ENCODE assay signal across 7 cellular contexts in genomic region chr15:66889298-66889697, GRCh38.
DNase-seq lines count a peak whose midpoint lies in the region; ATAC-seq, FAIRE-seq and TF ChIP-seq lines count a peak whose summit lies in the region.
"Not testable (repeated sequence)": the region's sequence is repeated elsewhere in the genome, so short reads cannot be mapped to it uniquely, and the experiment has no call there.

No MANE protein-coding gene starts in this region.

- DNase-seq in Caki2 (ENCODE audit: low read depth) (peak; percentile 16), OCI-LY7 (ENCODE audit: low spot score) (peak; percentile 5), OCI-M1 (lab: John Stamatoyannopoulos, UW) (peak; percentile 10)
- not testable (repeated sequence) for DNase-seq in HCT116 (ENCODE audit: low read depth, low spot score); Panc1 (ENCODE audit: low read depth, low spot score); K562 (ENCODE audit: extremely low read depth in 1 of 4, low spot score in 3 of 4)

- not testable (repeated sequence) for H3K27me3 ChIP-seq in HCT116 (ENCODE audit: insufficient read depth, low read length); Panc1 (ENCODE audit: control insufficient read depth, insufficient read depth, low read length)
- H3K27me3 ChIP-seq in K562 (ENCODE audit: control insufficient read depth in 2 of 2, insufficient read depth in 2 of 2, low read length in 2 of 2) = peaks cover 1 to 10% of the 10 kb centered on the region in 2 experiments; a peak in 2 of 5 replicates

- not testable (repeated sequence) for TF ChIP-seq RAD21 in HCT116 (IDR thresholded peaks at IDR 0.05; ENCODE audit: low read depth); K562 (CRISPR knock-in tag; conservative IDR thresholded peaks at IDR 0.05 in 1 of 2, IDR thresholded peaks at IDR 0.05 in 1 of 2)

- TF ChIP-seq EP300 in K562 (IDR thresholded peaks at IDR 0.05; ENCODE audit: low read length) = not testable (repeated sequence)

- not testable (repeated sequence) for H3K4me2 ChIP-seq in HCT116 (ENCODE audit: low read length); OCI-LY7 (ENCODE audit: low read length); K562 (ENCODE audit: insufficient read depth, low read length)

- CTCF ChIA-PET in HCT116 (lab: Charles Lee); OCI-LY7 (lab: Charles Lee; ENCODE audit: unreplicated experiment); Panc1 (lab: Charles Lee); K562 (lab: Yijun Ruan, JAX; ENCODE audit: low intra/inter-chr PET ratio): not testable (repeated sequence)
- CTCF ChIA-PET in HEK293 (lab: Yijun Ruan, JAX) = interaction anchor here (0.6 to 5.5 kb wide), 3 partner anchors 10 to 26 kb away, joined by 3 to 39 read pairs (median 4); no protein-coding TSS in a partner anchor

- H3K79me2 ChIP-seq in HCT116 (ENCODE audit: insufficient read depth, low read length); OCI-LY7 (ENCODE audit: insufficient read depth, low read depth, low read length); K562 (ENCODE audit: control insufficient read depth, insufficient read depth, low read length): not testable (repeated sequence)

- H3K9me2 ChIP-seq in HCT116 (ENCODE audit: insufficient read depth); OCI-LY7 (ENCODE audit: insufficient read depth, low read length): not testable (repeated sequence)

- in situ Hi-C loops in Caki2 (cut with HindIII; ENCODE audit: low pct_unique_long_range_greater_than_20kb, low sequenced_read_pairs); Panc1 (cut with HindIII; ENCODE audit: low pct_unique_long_range_greater_than_20kb, low sequenced_read_pairs); K562 (cut with MboI): not testable (repeated sequence)

- intact Hi-C loops in HCT116 (cut with micrococcal nuclease); OCI-LY7 (cut with micrococcal nuclease; ENCODE audit: unreplicated experiment); Panc1 (cut with micrococcal nuclease; ENCODE audit: unreplicated experiment); K562 (cut with micrococcal nuclease): not testable (repeated sequence)

- H2AFZ ChIP-seq in HCT116 (ENCODE audit: low read depth, low read length, poor library complexity, severe bottlenecking) = peak overlapping the region; percentile 41
- not testable (repeated sequence) for H2AFZ ChIP-seq in OCI-LY7 (ENCODE audit: low read length); K562 (ENCODE audit: low read depth, low read length)

- FAIRE-seq in K562 (lab: Jason Lieb, UNC) = not testable (repeated sequence)

- RAD21 ChIA-PET in HCT116 (lab: Charles Lee; ENCODE audit: low non-redundant PET in 1 of 2, low total read pairs in 2 of 2, uncharacterized antibody in 2 of 2, unreplicated experiment in 2 of 2) = not testable (repeated sequence)

- H3K9ac ChIP-seq in HCT116 (ENCODE audit: low read length); K562 (ENCODE audit: insufficient read depth in 1 of 2, low read depth in 2 of 2, low read length in 2 of 2): not testable (repeated sequence)

- not testable (repeated sequence) for H3K4me3 ChIP-seq in HCT116 (replicated peaks in 1 of 2; ENCODE audit: low read depth in 1 of 2, low read length in 2 of 2); HEK293 (ENCODE audit: low read depth, low read length); OCI-LY7 (ENCODE audit: low read depth, low read length, poor library complexity, severe bottlenecking); Panc1 (ENCODE audit: low read depth in 2 of 2, low read length in 2 of 2); K562

- H3K36me3 ChIP-seq in HCT116 (ENCODE audit: control insufficient read depth in 1 of 2, insufficient read depth in 2 of 2, low read length in 2 of 2); HEK293 (ENCODE audit: control insufficient read depth in 2 of 2, insufficient read depth in 1 of 2, low read length in 2 of 2); OCI-LY7 (ENCODE audit: insufficient read depth, low read length); Panc1 (ENCODE audit: control insufficient read depth, insufficient read depth, low read length); K562 (ENCODE audit: control insufficient read depth, insufficient read depth, low read length): not testable (repeated sequence)

- H4K20me1 ChIP-seq in HCT116 (ENCODE audit: insufficient read depth); OCI-LY7 (ENCODE audit: insufficient read depth, low read length); K562 (replicated peaks; ENCODE audit: control insufficient read depth, insufficient read depth, low read length): not testable (repeated sequence)

- peaks cover 4 to 38% of the 10 kb centered on the region in 2 experiments for H3K4me1 ChIP-seq in HCT116 (ENCODE audit: control insufficient read depth in 1 of 2, insufficient read depth in 2 of 2, low read length in 2 of 2)
- H3K4me1 ChIP-seq in HEK293 (ENCODE audit: control insufficient read depth, insufficient read depth, low read length) = peaks cover 16% of the 10 kb centered on the region
- H3K4me1 ChIP-seq in OCI-LY7 (ENCODE audit: insufficient read depth, low read length, poor library complexity, severe bottlenecking) = not testable (repeated sequence)
- H3K4me1 ChIP-seq in Panc1 (ENCODE audit: control insufficient read depth, insufficient read depth, low read length) = peaks cover 24% of the 10 kb centered on the region
- H3K4me1 ChIP-seq in K562 (replicated peaks in 1 of 2; ENCODE audit: control insufficient read depth in 2 of 2, insufficient read depth in 2 of 2, low read length in 2 of 2) = peaks cover 0 to 22% of the 10 kb centered on the region in 2 experiments; a peak in 3 of 5 replicates

- H3K9me3 ChIP-seq in HCT116 (ENCODE audit: control insufficient read depth in 1 of 2, insufficient read depth in 1 of 2, low read depth in 1 of 2, low read length in 2 of 2); HEK293 (ENCODE audit: control insufficient read depth, insufficient read depth, low read depth, low read length); K562 (replicated peaks; ENCODE audit: control insufficient read depth, insufficient read depth, low read depth, low read length): not testable (repeated sequence)
- H3K9me3 ChIP-seq in OCI-LY7 (ENCODE audit: low read length) (peaks cover 14% of the 10 kb centered on the region), Panc1 (ENCODE audit: control insufficient read depth, insufficient read depth, low read depth, low read length) (peaks cover 21% of the 10 kb centered on the region; the same call in 1 of the 2 replicates)

- not testable (repeated sequence) for ATAC-seq in HCT116, Panc1, K562

- not testable (repeated sequence) for H3K27ac ChIP-seq in HCT116 (ENCODE audit: low read depth, low read length); HEK293 (ENCODE audit: extremely low read depth, low read depth, low read length); OCI-LY7 (ENCODE audit: low read depth, low read length, poor library complexity, severe bottlenecking); K562 (ENCODE audit: extremely low read depth, low read depth, low read length)
- peak overlapping the region; percentile 98; the same call in 1 of the 2 replicates for H3K27ac ChIP-seq in Panc1 (ENCODE audit: low read length)

- POLR2A ChIA-PET in HCT116 (lab: Charles Lee); HEK293 (lab: Yijun Ruan, JAX); OCI-LY7 (lab: Charles Lee); Panc1 (lab: Charles Lee); K562 (lab: Yijun Ruan, JAX): not testable (repeated sequence)

- not testable (repeated sequence) for TF ChIP-seq CTCF in HCT116 (IDR thresholded peaks at IDR 0.05 in 2 of 3, conservative IDR thresholded peaks at IDR 0.05 in 1 of 3; ENCODE audit: borderline replicate concordance in 1 of 3, insufficient read depth in 1 of 3, low read depth in 2 of 3, low read length in 2 of 3); HEK293 (tag by site-specific recombination; IDR thresholded peaks at IDR 0.05); OCI-LY7 (conservative IDR thresholded peaks at IDR 0.05; ENCODE audit: low read length); Panc1 (IDR thresholded peaks at IDR 0.05); K562 (IDR thresholded peaks at IDR 0.05 in 2 of 3, conservative IDR thresholded peaks at IDR 0.05 in 1 of 3; ENCODE audit: insufficient read depth in 2 of 3, low read depth in 1 of 3, low read length in 3 of 3)

- not testable (repeated sequence) for BruUV-seq in HCT116 (replicated peaks; lab: Mats Ljungman, UMichigan); OCI-LY7 (replicated peaks; lab: Mats Ljungman, UMichigan); Panc1 (replicated peaks; lab: Mats Ljungman, UMichigan); K562 (replicated peaks; lab: Mats Ljungman, UMichigan)

- not testable (repeated sequence) for TF ChIP-seq POLR2A in HCT116 (IDR thresholded peaks at IDR 0.05; ENCODE audit: borderline replicate concordance, extremely low read depth, insufficient read depth, insufficient read length); K562 (conservative IDR thresholded peaks at IDR 0.05)

- not testable (repeated sequence) for H3K9me1 ChIP-seq in K562 (ENCODE audit: control insufficient read depth, insufficient read depth, low read length)

TF ChIP-seq in HEK293, 187 proteins besides CTCF, POLR2A, EP300 and RAD21 (continues in another document):
- TF ChIP-seq ZNF549 (tag by site-specific recombination; IDR thresholded peaks at IDR 0.05) (peak; percentile 75), ZNF510 (tag by site-specific recombination; IDR thresholded peaks at IDR 0.05; ENCODE audit: insufficient replicate concordance) (peak; percentile 11)

TF ChIP-seq in K562, 482 proteins besides CTCF, POLR2A, EP300 and RAD21 (continues in another document):
- TF ChIP-seq CBX3 (IDR thresholded peaks at IDR 0.05; ENCODE audit: borderline replicate concordance in 1 of 2, low read length in 2 of 2) = peak in 1 of 2 experiments; percentile 60; a peak in 1 of 3 replicates
